Comparison of ENCODE assay signal across 23 cellular contexts in genomic region chr1:33267468-33268205, GRCh38. TPM values are rescaled to one million over a fixed set of nuclear protein-coding genes. Genes with fewer than 3 reads are reported as not detected.
DNase-seq lines count a peak whose midpoint lies in the region; ATAC-seq and TF ChIP-seq lines count a peak whose summit lies in the region.
"Had no signal": no experiment of that assay in that cellular context is flagged by ENCODE, and none has a peak within 500 bp of the region (broad histone marks: within the 10 kb centered on the region; RNA-seq: fewer than 3 reads in every experiment).

No MANE protein-coding gene starts in this region.

- peak overlapping the region; percentile 8 for H3K27ac Mint-ChIP-seq in T-helper 17 cell
- H3K27ac Mint-ChIP-seq in natural killer cell treated with Interleukin-12 subunit alpha and Interleukin-12 subunit beta and Interleukin-15 and Interleukin-18, amount 100 ng/mL, for 72 hours: peak overlapping the region; percentile 1 to 48
- H3K27ac Mint-ChIP-seq: T-helper 1 cell treated with Interleukin-12 subunit alpha and Interleukin-12 subunit beta and Interleukin-4 antibody, amounts not matched to agents 30 μg/mL and 1 μg/mL, for 36 hours had no signal

- intact Hi-C loops in esophagus muscularis mucosa (cut with DNase I) (no loop called here), vagina (cut with DNase I) (no loop called here)

- no peak for TF ChIP-seq EP300 in esophagus muscularis mucosa (IDR thresholded peaks at IDR 0.05)

- peaks cover 54 to 90% (median 72%) of the 10 kb centered on the region in 4 donors for H3K4me1 ChIP-seq in esophagus muscularis mucosa
- peaks cover 83% of the 10 kb centered on the region for H3K4me1 ChIP-seq in vagina
- no peaks in the 10 kb centered on the region for H3K4me1 ChIP-seq in mesendoderm (ENCODE audit: control insufficient read depth, low read depth, low read length)
- H3K4me1 ChIP-seq: HAP-1 had no signal

- H3K36me3 Mint-ChIP-seq in T-helper 17 cell (ENCODE audit: low read depth): no peaks in the 10 kb centered on the region
- no peaks in the 10 kb centered on the region for H3K36me3 Mint-ChIP-seq in natural killer cell treated with Interleukin-12 subunit alpha and Interleukin-12 subunit beta and Interleukin-15 and Interleukin-18, amount 100 ng/mL, for 72 hours

- no peak overlapping the region for H3K23ac ChIP-seq in mesendoderm (ENCODE audit: low read length)

- peaks cover 30% of the 10 kb centered on the region for H3K4me1 Mint-ChIP-seq in T-helper 17 cell
- peaks cover 29 to 33% of the 10 kb centered on the region in 2 donors for H3K4me1 Mint-ChIP-seq in natural killer cell treated with Interleukin-12 subunit alpha and Interleukin-12 subunit beta and Interleukin-15 and Interleukin-18, amount 100 ng/mL, for 72 hours (ENCODE audit: low read depth in 2 of 2)

- no peaks in the 10 kb centered on the region for H3K27me3 Mint-ChIP-seq in T-helper 17 cell
- H3K27me3 Mint-ChIP-seq in natural killer cell treated with Interleukin-12 subunit alpha and Interleukin-12 subunit beta and Interleukin-15 and Interleukin-18, amount 100 ng/mL, for 72 hours: no peaks in the 10 kb centered on the region

- H3K4me3 ChIP-seq in esophagus muscularis mucosa (no peak overlapping the region), vagina (no peak overlapping the region), mesendoderm (ENCODE audit: low read length) (no peak overlapping the region)
- H3K4me3 ChIP-seq: body of pancreas, HAP-1, heart left ventricle, SK-N-MC, skin epidermis had no signal

- H3K9ac ChIP-seq in mesendoderm (ENCODE audit: low read length): no peak overlapping the region

- H3K27me3 ChIP-seq in esophagus muscularis mucosa (no peaks in the 10 kb centered on the region), vagina (no peaks in the 10 kb centered on the region), mesendoderm (ENCODE audit: insufficient read depth, low read length, poor library complexity) (no peaks in the 10 kb centered on the region)
- H3K27me3 ChIP-seq: body of pancreas, heart left ventricle had no signal

- TF ChIP-seq CTCF in esophagus muscularis mucosa (IDR thresholded peaks at IDR 0.05) (no peak), vagina (IDR thresholded peaks at IDR 0.05) (no peak)

- no peak overlapping the region for H3K18ac ChIP-seq in mesendoderm (ENCODE audit: low read length)

- peak overlapping the region; percentile 44 to 71 (median 59) for H3K27ac ChIP-seq in esophagus muscularis mucosa (replicated peaks in 1 of 4)
- H3K27ac ChIP-seq in vagina: peak overlapping the region; percentile 60
- H3K27ac ChIP-seq in mesendoderm (ENCODE audit: low read depth, low read length): no peak overlapping the region
- H3K27ac ChIP-seq: body of pancreas, C4-2B, HL-60, SK-N-MC had no signal

- H4K8ac ChIP-seq in mesendoderm (ENCODE audit: low read depth, low read length): no peak overlapping the region

- H3K36me3 ChIP-seq in esophagus muscularis mucosa: peaks cover 0 to 32% (median 14%) of the 10 kb centered on the region in 4 donors
- no peaks in the 10 kb centered on the region for H3K36me3 ChIP-seq in vagina
- no peaks in the 10 kb centered on the region for H3K36me3 ChIP-seq in mesendoderm (ENCODE audit: control insufficient read depth, insufficient read depth, low read length)

- H2BK120ac ChIP-seq in mesendoderm (ENCODE audit: low read depth, low read length): no peak overlapping the region

- H3K4ac ChIP-seq in mesendoderm (ENCODE audit: low read depth, low read length): no peak overlapping the region

- no peak overlapping the region for H2BK5ac ChIP-seq in mesendoderm (ENCODE audit: low read length)

- no peak overlapping the region for H4K5ac ChIP-seq in mesendoderm (ENCODE audit: low read length)

- H2AK5ac ChIP-seq in mesendoderm (ENCODE audit: low read length): no peak overlapping the region

- no peak overlapping the region for H3K4me3 Mint-ChIP-seq in T-helper 17 cell
- no peak overlapping the region for H3K4me3 Mint-ChIP-seq in natural killer cell treated with Interleukin-12 subunit alpha and Interleukin-12 subunit beta and Interleukin-15 and Interleukin-18, amount 100 ng/mL, for 72 hours
- H3K4me3 Mint-ChIP-seq: T-helper 1 cell treated with Interleukin-12 subunit alpha and Interleukin-12 subunit beta and Interleukin-4 antibody, amounts not matched to agents 30 μg/mL and 1 μg/mL, for 36 hours had no signal

- H3K79me2 ChIP-seq in mesendoderm (ENCODE audit: control insufficient read depth, insufficient read depth, low read length): peaks cover 2% of the 10 kb centered on the region

- WGBS in esophagus muscularis mucosa: 80% methylated on average over 5 of the region's 5 CpGs
- no CpG with 5 or more reads among the region's 5 CpGs for WGBS in mesendoderm (ENCODE audit: extremely low coverage, insufficient coverage, low lambda C conversion rate)

- no peak overlapping the region for H2BK15ac ChIP-seq in mesendoderm (replicated peaks; ENCODE audit: low read depth)

- TF ChIP-seq POLR2A in esophagus muscularis mucosa (IDR thresholded peaks at IDR 0.05; ENCODE audit: low read depth) (no peak), vagina (IDR thresholded peaks at IDR 0.05) (no peak)

- H3K9me3 ChIP-seq in T-helper 17 cell (ENCODE audit: control insufficient read depth, low read length, poor library complexity, severe bottlenecking) (no peaks in the 10 kb centered on the region), esophagus muscularis mucosa (no peaks in the 10 kb centered on the region), vagina (no peaks in the 10 kb centered on the region)
- H3K9me3 ChIP-seq: body of pancreas, HAP-1, heart left ventricle had no signal

- DNase-seq in T-helper 17 cell: no peak
- DNase-seq in esophagus muscularis mucosa (ENCODE audit: extremely low spot score): no peak
- no peak for DNase-seq in natural killer cell treated with Interleukin-12 subunit alpha and Interleukin-12 subunit beta and Interleukin-15 and Interleukin-18, amount 100 ng/mL, for 72 hours (ENCODE audit: low spot score)
- DNase-seq in vagina (ENCODE audit: extremely low spot score in 2 of 2): no peak
- DNase-seq in midbrain (lab: John Stamatoyannopoulos, UW): no peak
- DNase-seq in epidermal melanocyte (ENCODE audit: insufficient read length, low spot score): no peak
- no peak for DNase-seq in mesendoderm
- DNase-seq: activated CD8-positive, alpha-beta memory T cell treated with anti-CD3 and anti-CD28 coated beads for 24 hours; activated T-cell treated with anti-CD3 and anti-CD28 coated beads, Interleukin-2, amount 50 U/mL, for 1 hour; body of pancreas; heart left ventricle; left ventricle myocardium superior; NCI-H1048; NCI-H187; stimulated activated CD4-positive, alpha-beta T cell treated with anti-CD3 and anti-CD28 coated beads, Interleukin-1b, Interleukin-23, amount 100 ng/mL, for 48 hours had no signal

- no peak overlapping the region for H3K56ac ChIP-seq in mesendoderm (ENCODE audit: low read length)

- no peak overlapping the region for H3K4me2 ChIP-seq in mesendoderm (ENCODE audit: low read length)

- no peaks in the 10 kb centered on the region for H3K9me3 Mint-ChIP-seq in natural killer cell treated with Interleukin-12 subunit alpha and Interleukin-12 subunit beta and Interleukin-15 and Interleukin-18, amount 100 ng/mL, for 72 hours
- H3K9me3 Mint-ChIP-seq: T-helper 1 cell treated with Interleukin-12 subunit alpha and Interleukin-12 subunit beta and Interleukin-4 antibody, amounts not matched to agents 30 μg/mL and 1 μg/mL, for 36 hours had no signal

- no peak for ATAC-seq in T-helper 17 cell
- ATAC-seq in natural killer cell treated with Interleukin-12 subunit alpha and Interleukin-12 subunit beta and Interleukin-15 and Interleukin-18, amount 100 ng/mL, for 72 hours: no peak
- ATAC-seq: body of pancreas, heart left ventricle, HepG2, left ventricle myocardium superior had no signal

- H3K79me1 ChIP-seq in mesendoderm (ENCODE audit: low read length): peaks cover 29% of the 10 kb centered on the region

RNA-seq across cellular contexts. Expression of gene ZNF362, which starts 11.3 kb away (rescaled TPM):
- total RNA-seq in T-helper 17 cell (10 to 100 TPM; 21.3 to 25.2 TPM), esophagus muscularis mucosa (10 to 100 TPM; 17.2 to 35.3 (median 25.1) TPM), vagina (24.6 TPM)
- total RNA-seq in natural killer cell treated with Interleukin-12 subunit alpha and Interleukin-12 subunit beta and Interleukin-15 and Interleukin-18, amount 100 ng/mL, for 72 hours: 1 to 10 TPM; 6.7 to 7.5 TPM
- polyA plus RNA-seq in mesendoderm (2013, experiment 1 of 2): 25.3 TPM
- polyA plus RNA-seq in mesendoderm (2013, experiment 2 of 2): 25.7 TPM

RNA-seq across cellular contexts. Expression of gene A3GALT2, which starts 53.3 kb away (rescaled TPM):
- total RNA-seq in T-helper 17 cell (under 1 TPM in 1 of 2 donors, not detected in 1; 0.37 TPM), esophagus muscularis mucosa (not detected), vagina (not detected)
- total RNA-seq in natural killer cell treated with Interleukin-12 subunit alpha and Interleukin-12 subunit beta and Interleukin-15 and Interleukin-18, amount 100 ng/mL, for 72 hours: not detected
- polyA plus RNA-seq in mesendoderm (2013, experiment 1 of 2): not detected
- polyA plus RNA-seq in mesendoderm (2013, experiment 2 of 2): not detected
- total RNA-seq: body of pancreas, HepG2, left ventricle myocardium superior, mucosa of gallbladder had no signal
- polyA plus RNA-seq: heart left ventricle, HepG2 had no signal
